1 cellular context compared by ENCODE assay signal in the genomic region with DNA sequence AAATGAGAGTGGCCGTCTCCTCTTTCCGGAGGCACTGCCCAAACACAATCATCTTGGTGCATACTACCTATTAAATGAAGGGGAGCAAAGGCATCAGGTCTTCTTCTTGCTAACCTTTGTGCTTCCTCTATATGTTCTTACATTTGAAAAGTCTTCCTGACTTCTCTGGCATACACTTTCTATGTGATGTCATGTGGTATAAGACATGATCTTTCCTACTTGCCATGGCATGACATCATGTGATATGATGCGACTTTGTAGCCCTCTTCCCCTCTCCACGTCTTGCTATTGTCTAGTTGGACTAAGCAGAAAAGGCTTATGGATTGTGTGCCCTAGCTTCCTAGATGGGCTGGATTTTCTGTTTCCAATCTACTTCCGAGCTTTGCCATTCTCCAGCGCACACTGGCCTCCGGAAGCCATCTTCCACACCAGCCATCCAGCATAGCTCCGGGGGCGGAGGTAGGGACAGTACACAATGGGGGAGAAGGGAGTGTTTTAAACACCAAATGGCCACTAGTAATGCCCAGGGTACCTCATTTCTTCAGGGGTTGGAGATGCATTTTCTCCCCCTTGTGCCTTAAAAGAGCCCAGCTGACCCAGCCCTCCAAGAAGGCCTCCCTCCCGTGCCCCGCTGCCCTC.
TF ChIP-seq lines count a peak whose summit lies in the region.

No MANE protein-coding gene starts in this region.

TF ChIP-seq in WTC11, 78 proteins besides CTCF, POLR2A, EP300 and RAD21 (continued from another document):
- TF ChIP-seq, protein P1, sequence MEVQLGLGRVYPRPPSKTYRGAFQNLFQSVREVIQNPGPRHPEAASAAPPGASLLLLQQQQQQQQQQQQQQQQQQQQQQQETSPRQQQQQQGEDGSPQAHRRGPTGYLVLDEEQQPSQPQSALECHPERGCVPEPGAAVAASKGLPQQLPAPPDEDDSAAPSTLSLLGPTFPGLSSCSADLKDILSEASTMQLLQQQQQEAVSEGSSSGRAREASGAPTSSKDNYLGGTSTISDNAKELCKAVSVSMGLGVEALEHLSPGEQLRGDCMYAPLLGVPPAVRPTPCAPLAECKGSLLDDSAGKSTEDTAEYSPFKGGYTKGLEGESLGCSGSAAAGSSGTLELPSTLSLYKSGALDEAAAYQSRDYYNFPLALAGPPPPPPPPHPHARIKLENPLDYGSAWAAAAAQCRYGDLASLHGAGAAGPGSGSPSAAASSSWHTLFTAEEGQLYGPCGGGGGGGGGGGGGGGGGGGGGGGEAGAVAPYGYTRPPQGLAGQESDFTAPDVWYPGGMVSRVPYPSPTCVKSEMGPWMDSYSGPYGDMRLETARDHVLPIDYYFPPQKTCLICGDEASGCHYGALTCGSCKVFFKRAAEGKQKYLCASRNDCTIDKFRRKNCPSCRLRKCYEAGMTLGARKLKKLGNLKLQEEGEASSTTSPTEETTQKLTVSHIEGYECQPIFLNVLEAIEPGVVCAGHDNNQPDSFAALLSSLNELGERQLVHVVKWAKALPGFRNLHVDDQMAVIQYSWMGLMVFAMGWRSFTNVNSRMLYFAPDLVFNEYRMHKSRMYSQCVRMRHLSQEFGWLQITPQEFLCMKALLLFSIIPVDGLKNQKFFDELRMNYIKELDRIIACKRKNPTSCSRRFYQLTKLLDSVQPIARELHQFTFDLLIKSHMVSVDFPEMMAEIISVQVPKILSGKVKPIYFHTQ (CRISPR knock-in tag; IDR thresholded peaks at IDR 0.05) = no peak
- TF ChIP-seq TEAD4 (CRISPR knock-in tag; IDR thresholded peaks at IDR 0.05) = no peak
- TF ChIP-seq NR1H2 (CRISPR knock-in tag; IDR thresholded peaks at IDR 0.05) = no peak
